8 cellular contexts compared by ENCODE assay signal in the genomic region with DNA sequence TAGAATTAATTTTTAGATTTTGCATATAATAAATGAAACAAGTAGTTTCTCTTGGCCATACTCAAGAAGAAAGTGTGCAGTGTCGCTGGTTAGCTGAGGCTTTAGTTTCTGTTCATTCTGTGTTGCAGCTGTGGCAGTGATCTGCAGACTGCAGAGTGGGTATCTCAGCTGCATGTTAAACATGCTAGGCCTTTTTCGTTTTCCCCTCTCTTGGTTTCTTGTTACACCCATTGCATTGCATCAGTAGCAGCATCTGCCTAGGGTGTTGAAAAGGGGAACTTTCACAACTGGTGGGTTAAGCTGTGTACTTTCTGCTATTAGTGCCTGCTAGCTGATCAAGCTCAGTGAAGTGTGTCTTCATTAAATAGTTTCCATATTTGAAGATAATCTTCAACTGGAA. TPM values are rescaled to one million over a fixed set of nuclear protein-coding genes. Genes with fewer than 3 reads are reported as not detected.
DNase-seq lines count a peak whose midpoint lies in the region; ATAC-seq and TF ChIP-seq lines count a peak whose summit lies in the region.

No MANE protein-coding gene starts in this region.

- BruUV-seq in OCI-LY7 (replicated peaks; lab: Mats Ljungman, UMichigan): no TSS peak

- H3K4me2 ChIP-seq in OCI-LY7 (ENCODE audit: low read length): peak overlapping the region; percentile 86

- H3K79me2 ChIP-seq in OCI-LY7 (ENCODE audit: insufficient read depth, low read depth, low read length): peaks cover 75% of the 10 kb centered on the region; the same call in 1 of the 2 replicates

- H3K9me3 ChIP-seq in OCI-LY7 (ENCODE audit: low read length) (no peaks in the 10 kb centered on the region), testis (no peaks in the 10 kb centered on the region)

- H3K4me1 ChIP-seq in OCI-LY7 (ENCODE audit: insufficient read depth, low read length, poor library complexity, severe bottlenecking): peaks cover 69% of the 10 kb centered on the region
- H3K4me1 ChIP-seq in testis: peaks cover 9% of the 10 kb centered on the region

- H4K20me1 ChIP-seq in OCI-LY7 (ENCODE audit: insufficient read depth, low read length): no peaks in the 10 kb centered on the region

- peak; percentile 56 to 59 for ATAC-seq in activated CD4-positive, CD25-positive, alpha-beta regulatory T cell treated with anti-CD3 and anti-CD28 coated beads, Interleukin-2, amount 50 U/mL, for 24 hours
- peak; percentile 99 for ATAC-seq in HG02973 (IDR thresholded peaks at IDR 0.05; ENCODE audit: unreplicated experiment)
- peak; percentile 17 for ATAC-seq in left lobe of liver

- H3K36me3 ChIP-seq in OCI-LY7 (ENCODE audit: insufficient read depth, low read length) (peaks cover 44% of the 10 kb centered on the region), testis (ENCODE audit: low read depth, missing control alignments) (no peaks in the 10 kb centered on the region)

- peak overlapping the region; percentile 64; the same call in 1 of the 2 replicates for H2AFZ ChIP-seq in OCI-LY7 (ENCODE audit: low read length)

- intact Hi-C loops in OCI-LY7 (cut with micrococcal nuclease; ENCODE audit: unreplicated experiment) (loop anchor here (1.0 to 10.0 kb wide), 5 partner anchors 51 to 923 kb away; partner anchors contain the start of genes ACSL3, AP1S3 and FARSB), testis (cut with DNase I; ENCODE audit: low total_unique reads) (no loop called here)

- H3K4me3 ChIP-seq in OCI-LY7 (ENCODE audit: low read depth, low read length, poor library complexity, severe bottlenecking) (peak overlapping the region; percentile 59), testis (no peak overlapping the region)

- CTCF ChIA-PET in OCI-LY7 (lab: Charles Lee; ENCODE audit: unreplicated experiment): interaction anchor here (0.6 to 1.2 kb wide), 6 partner anchors 9 to 889 kb away, joined by 3 to 4 read pairs (median 3); no protein-coding TSS in a partner anchor

- WGBS in testis, 2 donors: 54 to 58% methylated on average over 2 of the region's 2 CpGs

- no peak for DNase-seq in activated CD4-positive, CD25-positive, alpha-beta regulatory T cell (lab: John Stamatoyannopoulos, UW)
- DNase-seq in OCI-LY7 (ENCODE audit: low spot score) (peak; percentile 97), left lobe of liver (ENCODE audit: low spot score) (no peak), testis (no peak), NCI-H446 (lab: John Stamatoyannopoulos, UW) (no peak), occipital lobe (lab: John Stamatoyannopoulos, UW) (no peak)

- TF ChIP-seq CTCF in OCI-LY7 (conservative IDR thresholded peaks at IDR 0.05; ENCODE audit: low read length) (no peak), testis (IDR thresholded peaks at IDR 0.05) (no peak)

- H3K27me3 ChIP-seq in testis: no peaks in the 10 kb centered on the region

- POLR2A ChIA-PET in OCI-LY7 (lab: Charles Lee): interaction anchor here (0.7 to 3.5 kb wide), 30 partner anchors 10 to 260 kb away, joined by 3 to 19 read pairs (median 4); partner anchors contain the start of gene ACSL3

- H3K27ac ChIP-seq in OCI-LY7 (ENCODE audit: low read depth, low read length, poor library complexity, severe bottlenecking) (peak overlapping the region; percentile 98), testis (no peak overlapping the region)

- TF ChIP-seq POLR2A in testis (IDR thresholded peaks at IDR 0.05): no peak

- no peaks in the 10 kb centered on the region for H3K9me2 ChIP-seq in OCI-LY7 (ENCODE audit: insufficient read depth, low read length)

RNA-seq across cellular contexts. Expression of gene ACSL3, which starts 51.3 kb away (rescaled TPM):
- 62.6 and 65.6 TPM in 2 replicates for total RNA-seq in OCI-LY7 (2014; rRNA removed; shearing (Covaris generic))
- total RNA-seq in OCI-LY7 (2022) (83.2 and 83.4 TPM in 2 replicates), left lobe of liver (41.5 TPM), testis (10 to 100 TPM; 87.4 to 96.6 TPM), occipital lobe (255 TPM)
- polyA plus RNA-seq in testis (ENCODE audit: insufficient read depth, low read depth, low replicate concordance): 66.7 TPM

Comparison
In these comparisons a context has a peak if more than half of its experiments do, and no peak if none do; other contexts are left out.
1. ATAC-seq: peak in every context shown above with its lines; median percentile 99 in HG02973; 58 in activated CD4-positive, CD25-positive, alpha-beta regulatory T cell treated with anti-CD3 and anti-CD28 coated beads, Interleukin-2, amount 50 U/mL, for 24 hours; 17 in left lobe of liver.